ENCODE assay signal across 8 cellular contexts in genomic region chr3:14948609-14949038, GRCh38. TPM values are rescaled to one million over a fixed set of nuclear protein-coding genes. Genes with fewer than 3 reads are reported as not detected.
DNase-seq lines count a peak whose midpoint lies in the region; ATAC-seq, FAIRE-seq and TF ChIP-seq lines count a peak whose summit lies in the region.

No MANE protein-coding gene starts in this region.

- 22% methylated on average over 10 of the region's 26 CpGs for WGBS in HepG2 (ENCODE audit: low lambda C conversion rate)

- peak overlapping the region; percentile 67 for H3K27ac ChIP-seq in HepG2 (ENCODE audit: extremely low read length, insufficient read depth, low read length)

- H2AFZ ChIP-seq in HepG2 (ENCODE audit: low read length), result no peak overlapping the region

- POLR2A ChIA-PET in activated naive CD8-positive, alpha-beta T cell treated with anti-CD3 and anti-CD28 coated beads, Interleukin-2, amount 10 ng/mL, durations not matched to agents 7 days and 5 days (lab: Charles Lee), result interaction anchor here (1.0 kb wide), 5 partner anchors 9 to 297 kb away, joined by 3 to 7 read pairs (median 5); partner anchors contain the start of genes CCDC174 and RBSN
- POLR2A ChIA-PET in HepG2 (lab: Yijun Ruan, JAX), result interaction anchor here (0.6 to 1.1 kb wide), 5 partner anchors 12 to 297 kb away, joined by 3 to 6 read pairs (median 3); partner anchors contain the start of genes CCDC174, MRPS25 and RBSN

- H3K4me1 ChIP-seq in HepG2 (ENCODE audit: insufficient read depth, low read length), result peaks cover 44% of the 10 kb centered on the region

- no peak for TF ChIP-seq RAD21 in HepG2 (CRISPR knock-in tag; IDR thresholded peaks at IDR 0.05)

- CTCF ChIA-PET in HepG2 (lab: Yijun Ruan, JAX; ENCODE audit: low intra/inter-chr PET ratio, low total read pairs), result no interaction called here

- TF ChIP-seq CTCF in HepG2 (CRISPR knock-in tag; IDR thresholded peaks at IDR 0.05) (no peak), type B pancreatic cell (conservative IDR thresholded peaks at IDR 0.05) (peak; percentile 25)

- intact Hi-C loops in HepG2 (cut with micrococcal nuclease; ENCODE audit: unreplicated experiment), result loop anchor here (10.0 kb wide), 1 partner anchor 256 kb away; the partner anchor contains the start of gene CAPN7

- H3K9me3 Mint-ChIP-seq in activated T-cell treated with anti-CD3 and anti-CD28 coated beads, Interleukin-2, amount 50 U/mL, for 72 hours, result no peaks in the 10 kb centered on the region
- H3K9me3 Mint-ChIP-seq in activated naive CD8-positive, alpha-beta T cell treated with anti-CD3 and anti-CD28 coated beads, Interleukin-2, amount 10 ng/mL, durations not matched to agents 7 days and 5 days, result no peaks in the 10 kb centered on the region
- no peaks in the 10 kb centered on the region for H3K9me3 Mint-ChIP-seq in type B pancreatic cell

- peaks cover 68% of the 10 kb centered on the region for H3K79me2 ChIP-seq in HepG2 (ENCODE audit: insufficient read depth, low read length)

- peak in 1 of 2 experiments; percentile 38; a peak in 2 of 4 replicates for TF ChIP-seq POLR2A in HepG2 (IDR thresholded peaks at IDR 0.05; ENCODE audit: insufficient read depth in 1 of 2, low read depth in 2 of 2, low read length in 2 of 2)

- peaks cover 9% of the 10 kb centered on the region for H4K20me1 ChIP-seq in HepG2 (ENCODE audit: insufficient read depth, low read length)

- peaks cover 4 to 28% of the 10 kb centered on the region in 2 experiments; a peak in 4 of 5 replicates for H3K36me3 ChIP-seq in HepG2 (replicated peaks in 1 of 2; ENCODE audit: control insufficient read depth in 1 of 2, insufficient read depth in 2 of 2, low read length in 2 of 2)

- no peak for FAIRE-seq in HepG2 (lab: Jason Lieb, UNC)

- ATAC-seq in activated T-cell treated with anti-CD3 and anti-CD28 coated beads, Interleukin-2, amount 50 U/mL, for 72 hours (replicated peaks in 1 of 2), result no peak
- ATAC-seq in activated naive CD8-positive, alpha-beta T cell treated with anti-CD3 and anti-CD28 coated beads, Interleukin-2, amount 10 ng/mL, durations not matched to agents 7 days and 5 days (ENCODE audit: low read depth), result no peak
- no peak for ATAC-seq in HepG2

- no peaks in the 10 kb centered on the region for H3K9me3 ChIP-seq in HepG2 (ENCODE audit: low read length)

- peaks cover 43% of the 10 kb centered on the region for H3K4me1 Mint-ChIP-seq in activated T-cell treated with anti-CD3 and anti-CD28 coated beads, Interleukin-2, amount 50 U/mL, for 72 hours (ENCODE audit: low read depth)
- H3K4me1 Mint-ChIP-seq in activated naive CD8-positive, alpha-beta T cell treated with anti-CD3 and anti-CD28 coated beads, Interleukin-2, amount 10 ng/mL, durations not matched to agents 7 days and 5 days, result peaks cover 32% of the 10 kb centered on the region
- H3K4me1 Mint-ChIP-seq in type B pancreatic cell (ENCODE audit: unreplicated experiment), result peaks cover 34% of the 10 kb centered on the region

- peak overlapping the region; percentile 97 to 98 for H3K4me3 Mint-ChIP-seq in activated T-cell treated with anti-CD3 and anti-CD28 coated beads, Interleukin-2, amount 50 U/mL, for 72 hours
- peak overlapping the region; percentile 100 for H3K4me3 Mint-ChIP-seq in activated naive CD8-positive, alpha-beta T cell treated with anti-CD3 and anti-CD28 coated beads, Interleukin-2, amount 10 ng/mL, durations not matched to agents 7 days and 5 days
- H3K4me3 Mint-ChIP-seq in type B pancreatic cell, result peak overlapping the region; percentile 99

- H3K27me3 ChIP-seq in HepG2 (ENCODE audit: control insufficient read depth in 1 of 2, insufficient read depth in 2 of 2, low read length in 2 of 2), result no peaks in the 10 kb centered on the region

- peak overlapping the region; percentile 60 to 80 (median 78) for H3K4me3 ChIP-seq in HepG2 (replicated peaks in 1 of 3; ENCODE audit: insufficient read depth in 1 of 3, low read depth in 2 of 3, low read length in 3 of 3)

- no peaks in the 10 kb centered on the region for H3K27me3 Mint-ChIP-seq in activated T-cell treated with anti-CD3 and anti-CD28 coated beads, Interleukin-2, amount 50 U/mL, for 72 hours (ENCODE audit: low read depth)
- no peaks in the 10 kb centered on the region for H3K27me3 Mint-ChIP-seq in activated naive CD8-positive, alpha-beta T cell treated with anti-CD3 and anti-CD28 coated beads, Interleukin-2, amount 10 ng/mL, durations not matched to agents 7 days and 5 days
- no peaks in the 10 kb centered on the region for H3K27me3 Mint-ChIP-seq in type B pancreatic cell

- peak overlapping the region; percentile 78 for H3K9ac ChIP-seq in HepG2 (ENCODE audit: insufficient read depth, low read depth, low read length)

- no TSS peak for BruUV-seq in HepG2 (replicated peaks; lab: Mats Ljungman, UMichigan)

- peak overlapping the region; percentile 97 for H3K4me2 ChIP-seq in HepG2 (ENCODE audit: low read depth, low read length)

- peak overlapping the region; percentile 99 for H3K27ac Mint-ChIP-seq in activated T-cell treated with anti-CD3 and anti-CD28 coated beads, Interleukin-2, amount 50 U/mL, for 72 hours
- peak overlapping the region; percentile 99 for H3K27ac Mint-ChIP-seq in activated naive CD8-positive, alpha-beta T cell treated with anti-CD3 and anti-CD28 coated beads, Interleukin-2, amount 10 ng/mL, durations not matched to agents 7 days and 5 days
- H3K27ac Mint-ChIP-seq in type B pancreatic cell, result peak overlapping the region; percentile 100

- TF ChIP-seq EP300 in HepG2 (IDR thresholded peaks at IDR 0.05; ENCODE audit: low read depth in 2 of 2, low read length in 2 of 2), result no peak
- no peak for TF ChIP-seq EP300 in HepG2 (CRISPR knock-in tag; IDR thresholded peaks at IDR 0.05; ENCODE audit: borderline replicate concordance)

- H3K36me3 Mint-ChIP-seq in activated T-cell treated with anti-CD3 and anti-CD28 coated beads, Interleukin-2, amount 50 U/mL, for 72 hours (ENCODE audit: insufficient read depth in 2 of 2), result peaks cover 10 to 19% of the 10 kb centered on the region in 2 donors
- peaks cover 20% of the 10 kb centered on the region for H3K36me3 Mint-ChIP-seq in activated naive CD8-positive, alpha-beta T cell treated with anti-CD3 and anti-CD28 coated beads, Interleukin-2, amount 10 ng/mL, durations not matched to agents 7 days and 5 days
- peaks cover 33% of the 10 kb centered on the region for H3K36me3 Mint-ChIP-seq in type B pancreatic cell

- in situ Hi-C loops in HepG2 (cut with HindIII; ENCODE audit: extremely low pct_ligation_motif_present, low pct_unique_long_range_greater_than_20kb), result no loop called here

- DNase-seq in activated T-cell treated with anti-CD3 and anti-CD28 coated beads, Interleukin-2, amount 50 U/mL, for 72 hours, result no peak
- no peak for DNase-seq in activated T-cell treated with anti-CD3 and anti-CD28 coated beads for 4 hours
- no peak for DNase-seq in activated naive CD8-positive, alpha-beta T cell treated with anti-CD3 and anti-CD28 coated beads, Interleukin-2, amount 10 ng/mL, durations not matched to agents 7 days and 5 days
- DNase-seq in HepG2 (ENCODE audit: low spot score), result no peak
- no peak for DNase-seq in type B pancreatic cell (ENCODE audit: extremely low spot score, unreplicated experiment)
- no peak for DNase-seq in AG20443 (ENCODE audit: low spot score)
- DNase-seq in NCI-H446 treated with DMSO at 0.1 percent for 48 hours (lab: John Stamatoyannopoulos, UW), result no peak
- DNase-seq in central memory CD4-positive, alpha-beta T cell, result no peak

TF ChIP-seq in HepG2, 621 proteins besides CTCF, POLR2A, EP300 and RAD21 (continues in another document):
- TF ChIP-seq RNF219 (CRISPR knock-in tag; IDR thresholded peaks at IDR 0.05), result no peak

RNA-seq across cellular contexts. Expression of gene NR2C2, which starts 1.2 kb away (rescaled TPM):
- 10 to 100 TPM; 75.9 to 79.1 TPM for total RNA-seq in activated T-cell treated with anti-CD3 and anti-CD28 coated beads, Interleukin-2, amount 50 U/mL, for 72 hours
- 10 to 100 TPM; 79.7 to 79.8 TPM for total RNA-seq in activated naive CD8-positive, alpha-beta T cell treated with anti-CD3 and anti-CD28 coated beads, Interleukin-2, amount 10 ng/mL, durations not matched to agents 7 days and 5 days
- total RNA-seq in HepG2 (2016; rRNA removed; fragmentation: Illumina TruSeq; extraction: Trizol) (7.8 and 12.0 TPM in 2 replicates), type B pancreatic cell (ENCODE audit: low replicate concordance) (43.6 and 47.7 TPM in 2 replicates)
- total RNA-seq in HepG2 (2016; cell fraction: cytosol; rRNA removed; fragmentation: Illumina TruSeq; extraction: Trizol; ENCODE audit: low read depth), result 4.0 TPM in 2 replicates
- total RNA-seq in HepG2 (2016; cell fraction: insoluble cytoplasmic fraction; rRNA removed; fragmentation: Illumina TruSeq; extraction: Trizol), result 8.6 and 9.6 TPM in 2 replicates
- 5.8 and 7.0 TPM in 2 replicates for total RNA-seq in HepG2 (2016; cell fraction: membrane; rRNA removed; fragmentation: Illumina TruSeq; extraction: Trizol)
- total RNA-seq in HepG2 (2016; cell fraction: nucleus; rRNA removed; fragmentation: Illumina TruSeq; extraction: Trizol), result 17.6 and 20.8 TPM in 2 replicates
- polyA plus RNA-seq in HepG2 (2011; rRNA removed), result 11.8 and 14.3 TPM in 2 replicates
- polyA plus RNA-seq in HepG2 (2011; cell fraction: cytosol; rRNA removed), result 3.7 and 4.7 TPM in 2 replicates
- 51.2 and 54.4 TPM in 2 replicates for polyA plus RNA-seq in HepG2 (2011; cell fraction: nucleus; rRNA removed)
- 18.1 and 20.7 TPM in 2 replicates for polyA plus RNA-seq in HepG2 (2012)
- 0.92 and 1.2 TPM in 2 replicates for polyA plus RNA-seq in HepG2 (2016; cell fraction: cytosol; fragmentation: Illumina TruSeq; extraction: Trizol; ENCODE audit: low read depth)
- polyA plus RNA-seq in HepG2 (2016; cell fraction: insoluble cytoplasmic fraction; fragmentation: Illumina TruSeq; extraction: Trizol; ENCODE audit: low read depth), result 6.2 and 7.4 TPM in 2 replicates
- polyA plus RNA-seq in HepG2 (2016; cell fraction: membrane; fragmentation: Illumina TruSeq; extraction: Trizol; ENCODE audit: low read depth), result 1.4 and 2.0 TPM in 2 replicates
- polyA plus RNA-seq in HepG2 (2016; cell fraction: nucleus; fragmentation: Illumina TruSeq; extraction: Trizol; ENCODE audit: insufficient read depth, low read depth), result 20.7 and 24.9 TPM in 2 replicates
- 24.4 and 39.8 TPM in 2 replicates for polyA minus RNA-seq in HepG2 (2011; rRNA and poly(A)+ RNA removed; ENCODE audit: low replicate concordance)
- polyA minus RNA-seq in HepG2 (2011; cell fraction: cytosol; rRNA and poly(A)+ RNA removed), result 11.5 and 11.7 TPM in 2 replicates
- polyA minus RNA-seq in HepG2 (2011; cell fraction: nucleus; rRNA and poly(A)+ RNA removed), result 49.7 and 51.8 TPM in 2 replicates
